9 cellular contexts compared by ENCODE assay signal in the genomic region with DNA sequence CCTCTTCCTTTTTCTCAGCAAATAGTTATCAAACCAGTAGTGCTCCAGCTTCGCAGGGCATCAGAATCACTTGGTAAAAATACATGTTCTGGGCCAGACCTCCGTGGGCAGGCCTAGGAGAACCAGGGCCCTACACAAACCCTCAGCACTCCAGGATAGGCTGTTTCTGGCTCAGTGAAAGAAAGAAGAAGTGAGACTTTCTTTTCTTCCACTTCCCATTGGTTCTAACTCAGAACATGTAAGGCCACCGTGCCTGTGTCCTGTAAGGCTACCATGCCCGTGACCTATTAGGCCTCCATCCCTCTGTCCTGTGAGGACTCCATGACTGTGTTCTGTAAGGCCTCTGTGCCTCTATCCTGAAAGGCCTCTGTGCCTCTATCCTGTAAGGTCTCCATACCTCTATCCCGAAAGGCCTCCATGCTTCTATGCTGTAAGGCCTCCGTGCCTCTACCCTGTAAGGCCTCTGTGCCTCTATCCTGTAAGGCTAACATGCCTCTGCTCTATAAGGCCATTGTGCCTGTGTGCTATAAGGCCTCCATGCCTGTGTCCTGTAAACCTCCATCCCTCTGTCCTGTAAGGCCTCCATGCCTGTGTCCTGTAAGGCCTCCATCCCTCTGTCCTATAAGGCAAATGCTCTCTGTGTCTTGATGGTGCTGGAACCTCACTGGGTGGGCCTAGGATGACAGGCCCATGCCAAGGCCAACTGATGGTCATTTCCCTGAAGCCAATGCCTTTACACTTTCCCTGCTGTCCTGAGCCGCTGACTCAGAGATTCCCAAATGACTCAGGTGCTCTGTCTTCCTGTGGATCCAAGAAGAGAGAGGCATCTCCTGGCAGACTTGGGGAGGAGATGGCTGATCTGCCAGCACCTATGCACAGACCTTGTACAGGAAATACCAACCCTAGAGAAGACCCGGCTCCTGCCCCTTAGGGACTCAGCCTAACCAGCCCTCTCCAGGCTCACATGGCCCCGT.
DNase-seq lines count a peak whose midpoint lies in the region; ATAC-seq and TF ChIP-seq lines count a peak whose summit lies in the region.
"Had no signal": no experiment of that assay in that cellular context is flagged by ENCODE, and none has a peak within 500 bp of the region (broad histone marks: within the 10 kb centered on the region; RNA-seq: fewer than 3 reads in every experiment).

No MANE protein-coding gene starts in this region.

- no TSS peak for BruUV-seq in Panc1 (replicated peaks; lab: Mats Ljungman, UMichigan)

- no peaks in the 10 kb centered on the region for H3K4me1 ChIP-seq in Panc1 (ENCODE audit: control insufficient read depth, insufficient read depth, low read length)

- DNase-seq in ELR (ENCODE audit: low read depth) (peak; percentile 35), Panc1 (ENCODE audit: low read depth, low spot score) (no peak), NCI-H2081 (lab: John Stamatoyannopoulos, UW) (no peak), NCI-H1694 treated with DMSO at 0.1 percent for 48 hours (lab: John Stamatoyannopoulos, UW) (no peak)
- no peak for DNase-seq in activated T-cell treated with anti-CD3 and anti-CD28 coated beads, Interleukin-2, amount 50 U/mL, for 48 hours
- no peak for DNase-seq in activated naive CD4-positive, alpha-beta T cell (lab: John Stamatoyannopoulos, UW)
- DNase-seq: NCI-H510A treated with DMSO at 0.1 percent for 48 hours had no signal

- intact Hi-C loops in Panc1 (cut with micrococcal nuclease; ENCODE audit: unreplicated experiment): no loop called here

- no peak for TF ChIP-seq CTCF in Panc1 (IDR thresholded peaks at IDR 0.05)

- no peak overlapping the region for H3K27ac ChIP-seq in Panc1 (ENCODE audit: low read length)

- CTCF ChIA-PET in Panc1 (lab: Charles Lee): interaction anchor here (0.7 kb wide), 1 partner anchor 282 kb away, joined by 9 read pairs; no protein-coding TSS in a partner anchor

- H3K36me3 ChIP-seq in Panc1 (ENCODE audit: control insufficient read depth, insufficient read depth, low read length): no peaks in the 10 kb centered on the region

- POLR2A ChIA-PET in Panc1 (lab: Charles Lee): no interaction called here

- no peaks in the 10 kb centered on the region; the same call in 1 of the 2 replicates for H3K27me3 ChIP-seq in Panc1 (ENCODE audit: control insufficient read depth, insufficient read depth, low read length)

- in situ Hi-C loops in Panc1 (cut with HindIII; ENCODE audit: low pct_unique_long_range_greater_than_20kb, low sequenced_read_pairs): no loop called here

- H3K4me3 ChIP-seq in Panc1 (ENCODE audit: low read depth in 2 of 2, low read length in 2 of 2): no peak overlapping the region

- ATAC-seq in GM19463 (IDR thresholded peaks at IDR 0.05; ENCODE audit: unreplicated experiment): peak; percentile 61
- peak; percentile 62 for ATAC-seq in HG03066 (IDR thresholded peaks at IDR 0.05; ENCODE audit: low read depth, unreplicated experiment)
- ATAC-seq in Panc1: peak; percentile 21; the same call in 1 of the 2 replicates

- no peaks in the 10 kb centered on the region for H3K9me3 ChIP-seq in Panc1 (ENCODE audit: control insufficient read depth, insufficient read depth, low read depth, low read length)
